33 cellular contexts compared by ENCODE assay signal in the genomic region with DNA sequence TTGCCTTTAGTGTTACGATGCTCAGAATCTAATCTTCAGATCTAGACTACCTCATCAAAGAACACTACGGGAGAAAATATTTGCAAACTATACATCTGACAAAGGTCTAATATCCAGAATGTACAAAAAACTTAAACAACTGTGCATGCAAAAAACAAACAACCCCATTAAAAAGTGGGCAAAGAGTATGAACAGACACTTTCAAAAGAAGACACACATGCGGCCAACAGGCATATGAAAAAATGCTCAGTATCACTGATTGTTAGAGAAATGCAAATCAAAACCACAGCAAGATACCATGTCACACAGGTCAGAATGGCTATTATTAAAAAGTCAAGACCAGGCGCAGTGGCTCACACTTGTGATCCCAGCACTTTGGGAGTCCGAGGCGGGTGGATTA.
"Had no signal": no experiment of that assay in that cellular context is flagged by ENCODE, and none has a peak within 500 bp of the region (broad histone marks: within the 10 kb centered on the region; RNA-seq: fewer than 3 reads in every experiment).

No MANE protein-coding gene starts in this region.

- H3K9me3 ChIP-seq: MG63 had no signal

- H3K4me3 ChIP-seq: MG63 had no signal

- DNase-seq: Kasumi-1, MG63, MV-4-11, NCI-H1048, NCI-H1092, NCI-H1092 treated with DMSO at 0.1 percent for 48 hours, NCI-H1105, NCI-H1105 treated with DMSO at 0.1 percent for 48 hours, NCI-H1417, NCI-H1417 treated with DMSO at 0.1 percent for 48 hours, NCI-H1436, NCI-H1436 treated with DMSO at 0.1 percent for 48 hours, NCI-H146, NCI-H1694, NCI-H1694 treated with DMSO at 0.1 percent for 48 hours, NCI-H187, NCI-H187 treated with DMSO at 0.1 percent for 48 hours, NCI-H1930, NCI-H2029, NCI-H2029 treated with DMSO at 0.1 percent for 48 hours, NCI-H2081, NCI-H2081 treated with DMSO at 0.1 percent for 48 hours, NCI-H2107, NCI-H2171, NCI-H2227 treated with DMSO at 0.1 percent for 48 hours, NCI-H226, NCI-H345, NCI-H446, NCI-H446 treated with DMSO at 0.1 percent for 48 hours, NCI-H510A, NCI-H510A treated with DMSO at 0.1 percent for 48 hours, NCI-H524, NCI-H524 treated with DMSO at 0.1 percent for 48 hours had no signal

- H3K27me3 ChIP-seq: MG63 had no signal

- H3K36me3 ChIP-seq: MG63 had no signal
